In the genomic region with DNA sequence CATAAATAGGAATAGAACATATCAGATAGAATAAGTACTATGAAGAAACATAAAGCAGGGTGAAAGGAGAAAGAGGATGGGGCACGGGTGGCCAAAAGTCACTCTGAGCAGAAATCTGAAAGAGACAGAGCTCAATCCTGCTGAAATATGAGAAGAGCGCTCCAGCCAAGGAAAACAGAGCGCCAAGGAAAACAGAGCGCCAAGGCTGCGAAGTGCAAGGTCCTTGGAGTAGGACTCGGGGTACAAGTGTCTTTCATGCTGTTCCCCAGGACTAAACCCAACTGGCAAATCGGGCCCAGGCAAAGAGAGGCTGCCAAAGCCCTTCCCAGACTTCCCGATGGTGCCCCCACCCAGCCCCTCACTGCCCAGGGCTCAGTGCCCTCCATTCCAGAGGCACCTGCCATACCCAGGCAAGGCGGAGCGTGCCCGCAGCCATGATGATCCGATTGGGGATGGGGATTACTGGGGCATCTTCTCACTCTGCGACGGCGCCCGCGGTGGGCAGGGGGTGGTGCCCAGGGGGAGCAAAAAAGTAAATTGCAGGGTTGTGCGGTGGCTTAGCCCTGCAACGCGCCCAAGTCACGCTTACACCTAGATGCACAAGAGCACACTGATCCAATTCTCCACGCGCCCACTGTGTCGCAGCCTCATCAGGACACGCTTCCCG, we compare ENCODE assay signal across 12 cellular contexts. TPM values are rescaled to one million over a fixed set of nuclear protein-coding genes. Genes with fewer than 3 reads are reported as not detected.
DNase-seq lines count a peak whose midpoint lies in the region; ATAC-seq, FAIRE-seq and TF ChIP-seq lines count a peak whose summit lies in the region.
"Had no signal": no experiment of that assay in that cellular context is flagged by ENCODE, and none has a peak within 500 bp of the region (broad histone marks: within the 10 kb centered on the region; RNA-seq: fewer than 3 reads in every experiment).

No MANE protein-coding gene starts in this region.

- no peak overlapping the region for H3K9ac ChIP-seq in H1 (replicated peaks in 1 of 4; ENCODE audit: extremely low read depth in 1 of 4, low read depth in 3 of 4, low read length in 3 of 4)

- peaks cover 0 to 11% (median 0%) of the 10 kb centered on the region in 4 experiments; a peak in 1 of 8 replicates for H3K36me3 ChIP-seq in H1 (ENCODE audit: control insufficient read depth in 2 of 4, insufficient read depth in 4 of 4, low read length in 3 of 4)

- DNase-seq in AG10803 (ENCODE audit: low read depth) (no peak), HFFc6 (no peak), H1 (ENCODE audit: low read depth in 1 of 2, low spot score in 2 of 2) (no peak), GOT3 (lab: John Stamatoyannopoulos, UW) (no peak), left lobe of liver (ENCODE audit: low spot score) (no peak), OCI-M1 (lab: John Stamatoyannopoulos, UW) (no peak)
- no peak for DNase-seq in activated CD4-positive, alpha-beta T cell treated with anti-CD3 and anti-CD28 coated beads for 48 hours
- DNase-seq: amygdala; DND-41; NK-92 treated with Interleukin-12 subunit alpha and Interleukin-12 subunit beta, amount 100 ng/mL, for 24 hours had no signal

- no peak for TF ChIP-seq EP300 in H1 (IDR thresholded peaks at IDR 0.05; ENCODE audit: borderline replicate concordance in 1 of 2, low read depth in 2 of 2, low read length in 2 of 2)

- no peak overlapping the region for H3K4ac ChIP-seq in H1 (replicated peaks; ENCODE audit: insufficient read length, low read depth, low read length)

- peaks cover 28 to 35% (median 32%) of the 10 kb centered on the region in 4 experiments for H3K27me3 ChIP-seq in H1 (replicated peaks in 1 of 4; ENCODE audit: control insufficient read depth in 3 of 4, extremely low read depth in 1 of 4, insufficient read depth in 3 of 4, low read length in 3 of 4)

- H3K27ac Mint-ChIP-seq in HFFc6 (peak overlapping the region; percentile 58), nephron (peak overlapping the region in 2 of 3 experiments; percentile 50 to 58)

- H3K27ac ChIP-seq in H1 (ENCODE audit: low read depth, low read length), result no peak overlapping the region

- peaks cover 7% of the 10 kb centered on the region; the same call in 1 of the 2 replicates for H3K23me2 ChIP-seq in H1 (ENCODE audit: low read depth, low read length)

- no peak overlapping the region for H2BK20ac ChIP-seq in H1 (ENCODE audit: low read length)

- no peak overlapping the region for H4K5ac ChIP-seq in H1 (ENCODE audit: insufficient read length, low read depth, low read length)

- H3K23ac ChIP-seq in H1 (ENCODE audit: insufficient read length), result no peak overlapping the region

- no peaks in the 10 kb centered on the region for H3K79me1 ChIP-seq in H1 (ENCODE audit: low read depth, low read length)

- no peaks in the 10 kb centered on the region for H3K79me2 ChIP-seq in H1 (ENCODE audit: control insufficient read depth in 1 of 2, insufficient read depth in 2 of 2, low read length in 2 of 2)

- H4K8ac ChIP-seq in H1 (ENCODE audit: extremely low read depth, insufficient read depth, low read length), result 0 out of 2 replicates have a peak overlapping the region, but pooled peaks have one; percentile 28

- WGBS in H1 (ENCODE audit: extremely low coverage in 1 of 2, insufficient coverage in 1 of 2, insufficient read length in 1 of 2, insufficient replicate concordance in 2 of 2, low coverage in 1 of 2, low lambda C conversion rate in 2 of 2, missing lambda C conversion rate in 1 of 2), 2 experiments, result 93% methylated on average over 23 of the region's 26 CpGs; no CpG with 5 or more reads in 1 of the 2 experiments

- H3K4me1 Mint-ChIP-seq in HFFc6 (ENCODE audit: low read depth), result peaks cover 70% of the 10 kb centered on the region
- peaks cover 44% of the 10 kb centered on the region for H3K4me1 Mint-ChIP-seq in nephron

- no peak overlapping the region for H2BK5ac ChIP-seq in H1 (ENCODE audit: low read depth, low read length)

- H3K9me3 ChIP-seq in H1 (ENCODE audit: insufficient read depth in 2 of 2, low read depth in 1 of 2, low read length in 1 of 2), result no peaks in the 10 kb centered on the region; a peak in 1 of 4 replicates

- peak overlapping the region; percentile 65 to 76 for H3K4me2 ChIP-seq in H1 (ENCODE audit: insufficient read depth in 1 of 2, low read depth in 2 of 2, low read length in 2 of 2)

- no peak for ATAC-seq in left lobe of liver

- H3K18ac ChIP-seq in H1 (ENCODE audit: extremely low read depth, low read length), result no peak overlapping the region

- POLR2A ChIA-PET in H1 (lab: Charles Lee; ENCODE audit: partially characterized antibody), result interaction anchor here (1.0 to 2.9 kb wide), 2 partner anchors 41 to 43 kb away, joined by 5 to 7 read pairs; no protein-coding TSS in a partner anchor

- no peak for TF ChIP-seq RAD21 in H1 (IDR thresholded peaks at IDR 0.05 in 1 of 2, conservative IDR thresholded peaks at IDR 0.05 in 1 of 2; ENCODE audit: low read depth in 2 of 2, low read length in 2 of 2)

- CTCF ChIA-PET in H1 (lab: Charles Lee; ENCODE audit: partially characterized antibody), result interaction anchor here (0.6 to 7.6 kb wide), 27 partner anchors 9 to 838 kb away, joined by 3 to 176 read pairs (median 8); a partner anchor contains a TSS

- H3K27me3 Mint-ChIP-seq in HFFc6 (ENCODE audit: insufficient read depth) (no peaks in the 10 kb centered on the region), nephron (ENCODE audit: low read depth) (peaks cover 41% of the 10 kb centered on the region)

- H2BK120ac ChIP-seq in H1 (replicated peaks; ENCODE audit: low read depth, low read length), result no peak overlapping the region

- no peak for FAIRE-seq in H1 (lab: Jason Lieb, UNC)
- FAIRE-seq: H54 had no signal

- H3K4me3 ChIP-seq in AG10803 (ENCODE audit: low read length), result peak overlapping the region; percentile 76
- peak overlapping the region in 2 of 4 experiments; percentile 38 to 70; a peak in 3 of 8 replicates for H3K4me3 ChIP-seq in H1 (ENCODE audit: extremely low read depth in 1 of 4, insufficient read depth in 2 of 4, low read depth in 3 of 4, low read length in 4 of 4)

- H2AK5ac ChIP-seq in H1 (ENCODE audit: low read depth, low read length), result no peak overlapping the region

- TF ChIP-seq POLR2A in H1 (IDR thresholded peaks at IDR 0.05; ENCODE audit: control extremely low read depth in 1 of 2, low read depth in 2 of 2, low read length in 2 of 2), result no peak

- H2BK12ac ChIP-seq in H1 (ENCODE audit: low read depth, low read length), result no peak overlapping the region

- peaks cover 0 to 5% (median 2%) of the 10 kb centered on the region in 4 experiments; a peak in 4 of 7 replicates for H3K4me1 ChIP-seq in H1 (replicated peaks in 1 of 4; ENCODE audit: control insufficient read depth in 3 of 4, insufficient read depth in 4 of 4, low read length in 3 of 4)

- TF ChIP-seq CTCF in AG10803 (conservative IDR thresholded peaks at IDR 0.05; ENCODE audit: low read length), result no peak
- TF ChIP-seq CTCF in HFFc6 (IDR thresholded peaks at IDR 0.05), result no peak
- no peak for TF ChIP-seq CTCF in H1 (IDR thresholded peaks at IDR 0.05; ENCODE audit: control extremely low read depth in 1 of 3, insufficient read depth in 1 of 3, low read depth in 1 of 3, low read length in 3 of 3)
- no peak for TF ChIP-seq CTCF in nephron (IDR thresholded peaks at IDR 0.05; ENCODE audit: unreplicated experiment in 3 of 3)

- no peak overlapping the region for H4K91ac ChIP-seq in H1 (replicated peaks; ENCODE audit: insufficient read length, low read length)

- no peak overlapping the region for H2AFZ ChIP-seq in H1 (ENCODE audit: low read length)

- no peaks in the 10 kb centered on the region for H3K9me3 Mint-ChIP-seq in HFFc6
- H3K9me3 Mint-ChIP-seq in nephron, result no peaks in the 10 kb centered on the region

- no peak overlapping the region for H3K56ac ChIP-seq in H1 (replicated peaks; ENCODE audit: insufficient read length, low read depth, low read length)

- no peaks in the 10 kb centered on the region for H4K20me1 ChIP-seq in H1 (replicated peaks in 1 of 2; ENCODE audit: control insufficient read depth in 1 of 2, insufficient read depth in 2 of 2, low read length in 2 of 2)

- no peak overlapping the region for H3K14ac ChIP-seq in H1 (ENCODE audit: insufficient read length)

- no peak overlapping the region for H2BK15ac ChIP-seq in H1 (ENCODE audit: low read length)

- peaks cover 5% of the 10 kb centered on the region; the same call in 1 of the 2 replicates for H3K36me3 Mint-ChIP-seq in HFFc6 (ENCODE audit: low read depth)
- no peaks in the 10 kb centered on the region for H3K36me3 Mint-ChIP-seq in nephron (ENCODE audit: low read depth)

- H3K4me3 Mint-ChIP-seq in HFFc6 (peak overlapping the region; percentile 87), nephron (peak overlapping the region; percentile 71 to 86 (median 79))

TF ChIP-seq in H1, 55 proteins besides CTCF, POLR2A, EP300 and RAD21:
- TF ChIP-seq TEAD4 (IDR thresholded peaks at IDR 0.05; ENCODE audit: low read depth, low read length) (no peak), SIRT6 (IDR thresholded peaks at IDR 0.05; ENCODE audit: low read length) (no peak), RNF2 (IDR thresholded peaks at IDR 0.05; ENCODE audit: borderline replicate concordance, low read depth, low read length, missing control alignments, poor library complexity, severe bottlenecking) (no peak)
TF ChIP-seq in H1: peak in this region for 0.

RNA-seq across cellular contexts. Expression of a gene that starts 1.7 kb away (rescaled TPM):
- 100 to 1,000 TPM; 109 to 165 (median 120) TPM for total RNA-seq in HFFc6 (2021; fragmentation: NEBNext Ultra II Directional; extraction: Animal tissue kit (Norgen Biotek cat#: 25700))
- 0.59 and 0.89 TPM in 2 replicates for total RNA-seq in H1 (2021; fragmentation: NEBNext Ultra II Directional; extraction: Animal tissue kit (Norgen Biotek cat#: 25700))
- 0.48 and 0.67 TPM in 2 replicates for polyA plus RNA-seq in H1 (2011; rRNA removed)
- polyA plus RNA-seq in H1 (2011; cell fraction: cytosol; rRNA removed), result 0.41 TPM
- polyA plus RNA-seq in H1 (2011; cell fraction: nucleus; rRNA removed), result 1.7 TPM
- polyA plus RNA-seq in H1 (2012, experiment 1 of 2), result 0.46 to 0.62 TPM (median 0.55 TPM) in 4 replicates
- polyA plus RNA-seq in H1 (2012, experiment 2 of 2), result 0.34 TPM
- polyA plus RNA-seq in H1 (2013, experiment 1 of 2), result 0.32 TPM
- 0.28 TPM for polyA plus RNA-seq in H1 (2013, experiment 2 of 2)
- polyA minus RNA-seq in H1 (2011; rRNA and poly(A)+ RNA removed), result 0.51 and 0.66 TPM in 2 replicates
- polyA minus RNA-seq in H1 (2011; cell fraction: cytosol; rRNA and poly(A)+ RNA removed), result 0.73 TPM
- 1.4 TPM for polyA minus RNA-seq in H1 (2011; cell fraction: nucleus; rRNA and poly(A)+ RNA removed)
- total RNA-seq in left lobe of liver, result 1.1 TPM

Comparison
In these comparisons a context has a peak if more than half of its experiments do, and no peak if none do; other contexts are left out.
1. RNA of a gene that starts 1.7 kb away (total RNA-seq): 109 to 165 TPM in HFFc6; 1.1 TPM in left lobe of liver (single experiment) and 0.59 to 0.89 TPM in H1; every median in the first group is over 10 times any median in the second.